In genomic region chr9:15278290-15278689, GRCh38 we compare ENCODE assay signal across 28 cellular contexts.
"Had no signal": no experiment of that assay in that cellular context is flagged by ENCODE, and none has a peak within 500 bp of the region (broad histone marks: within the 10 kb centered on the region; RNA-seq: fewer than 3 reads in every experiment).

No MANE protein-coding gene starts in this region.

- H3K27ac ChIP-seq: body of pancreas, breast epithelium, SJSA1 had no signal

- H3K9me3 ChIP-seq: adrenal gland, body of pancreas, breast epithelium, MG63, SJSA1, SK-N-SH had no signal

- ATAC-seq: activated naive CD4-positive, alpha-beta T cell treated with anti-CD3 and anti-CD28 coated beads, Interleukin-2, amount 50 U/mL, for 72 hours; Panc1 had no signal

- DNase-seq: activated CD4-positive, alpha-beta memory T cell treated with anti-CD3 and anti-CD28 coated beads for 36 hours; activated CD4-positive, alpha-beta T cell treated with anti-CD3 and anti-CD28 coated beads for 4 hours; activated CD4-positive, alpha-beta T cell treated with anti-CD3 and anti-CD28 coated beads, Interleukin-2, amount 50 U/mL, for 1 hour; activated CD4-positive, CD25-positive, alpha-beta regulatory T cell treated with anti-CD3 and anti-CD28 coated beads, Interleukin-2, amount 50 U/mL, for 72 hours; activated CD8-positive, alpha-beta memory T cell treated with anti-CD3 and anti-CD28 coated beads, Interleukin-2, amount 50 U/mL, for 4 hours; activated gamma-delta T cell; activated naive CD4-positive, alpha-beta T cell treated with anti-CD3 and anti-CD28 coated beads for 36 hours; activated T-cell treated with anti-CD3 and anti-CD28 coated beads, Interleukin-2, amount 50 U/mL, for 48 hours; adrenal gland; body of pancreas; KG1; MG63; NCI-H1048; NCI-H1436; NCI-H1930; NCI-H2081 treated with DMSO at 0.1 percent for 48 hours; NCI-H226; NCI-H524 treated with DMSO at 0.1 percent for 48 hours; SHP77 had no signal

- H3K4me3 ChIP-seq: adrenal gland, body of pancreas, breast epithelium, MG63, SJSA1 had no signal

- H3K9me3 Mint-ChIP-seq: activated CD4-positive, alpha-beta memory T cell treated with anti-CD3 and anti-CD28 coated beads for 36 hours; activated naive CD4-positive, alpha-beta T cell treated with anti-CD3 and anti-CD28 coated beads for 36 hours; activated naive CD4-positive, alpha-beta T cell treated with anti-CD3 and anti-CD28 coated beads, Interleukin-2, amount 50 U/mL, for 72 hours; activated T-helper 17 cell treated with anti-CD3 and anti-CD28 coated beads, Interleukin-2, amount 50 U/mL, for 72 hours; T-helper 1 cell treated with Interleukin-12 subunit alpha and Interleukin-12 subunit beta and Interleukin-4 antibody, amounts not matched to agents 30 μg/mL and 1 μg/mL, for 36 hours; T-helper 2 cell treated with Interferon-gamma antibody and Interleukin-4, amounts not matched to agents 5 μg/mL and 100 μg/mL, for 36 hours; WTC11 had no signal

- H3K27ac Mint-ChIP-seq: activated naive CD4-positive, alpha-beta T cell treated with anti-CD3 and anti-CD28 coated beads for 36 hours; T-helper 1 cell treated with Interleukin-12 subunit alpha and Interleukin-12 subunit beta and Interleukin-4 antibody, amounts not matched to agents 30 μg/mL and 1 μg/mL, for 36 hours; T-helper 2 cell treated with Interferon-gamma antibody and Interleukin-4, amounts not matched to agents 5 μg/mL and 100 μg/mL, for 36 hours had no signal

- H3K27me3 Mint-ChIP-seq: activated CD4-positive, alpha-beta memory T cell treated with anti-CD3 and anti-CD28 coated beads for 36 hours; activated T-helper 17 cell treated with anti-CD3 and anti-CD28 coated beads, Interleukin-2, amount 50 U/mL, for 72 hours had no signal

- H3K27me3 ChIP-seq: adrenal gland, body of pancreas, breast epithelium, MG63, SJSA1 had no signal

- H3K36me3 Mint-ChIP-seq: activated naive CD4-positive, alpha-beta T cell treated with anti-CD3 and anti-CD28 coated beads, Interleukin-2, amount 50 U/mL, for 72 hours; WTC11 had no signal

- H3K4me1 ChIP-seq: breast epithelium, SJSA1 had no signal

- H3K36me3 ChIP-seq: adrenal gland, breast epithelium, MG63, SJSA1 had no signal

- H3K4me3 Mint-ChIP-seq: activated CD4-positive, alpha-beta memory T cell treated with anti-CD3 and anti-CD28 coated beads for 36 hours; activated naive CD4-positive, alpha-beta T cell treated with anti-CD3 and anti-CD28 coated beads for 36 hours; activated T-helper 17 cell treated with anti-CD3 and anti-CD28 coated beads, Interleukin-2, amount 50 U/mL, for 72 hours; T-helper 1 cell treated with Interleukin-12 subunit alpha and Interleukin-12 subunit beta and Interleukin-4 antibody, amounts not matched to agents 30 μg/mL and 1 μg/mL, for 36 hours; T-helper 2 cell treated with Interferon-gamma antibody and Interleukin-4, amounts not matched to agents 5 μg/mL and 100 μg/mL, for 36 hours; WTC11 had no signal
